Comparison of ENCODE assay signal across 15 cellular contexts in the genomic region with DNA sequence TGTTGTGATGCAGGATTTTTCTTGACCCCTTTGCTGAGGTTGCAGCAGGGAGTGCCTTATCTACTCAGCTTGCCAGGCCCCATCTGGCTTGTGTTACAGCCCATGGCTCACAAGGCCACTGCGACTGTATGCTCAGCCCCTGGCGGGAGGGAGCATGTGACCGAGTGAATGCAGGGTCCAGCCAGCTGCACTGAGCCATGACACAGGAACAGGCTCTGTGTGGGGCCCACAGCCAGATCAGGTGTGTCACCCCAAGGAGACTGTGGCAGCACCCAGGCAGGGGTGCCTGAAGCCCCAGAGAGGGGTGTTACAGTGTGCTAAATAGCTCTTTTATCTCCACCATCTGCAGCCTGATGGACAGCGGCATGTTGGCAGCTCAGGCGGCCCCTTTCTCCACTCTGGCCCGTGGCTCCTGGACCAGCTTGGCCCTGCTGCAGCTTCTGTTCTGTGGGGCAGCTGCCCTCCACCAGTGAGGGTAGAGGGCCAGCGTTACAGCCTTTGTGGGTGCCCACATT. TPM values are rescaled to one million over a fixed set of nuclear protein-coding genes. Genes with fewer than 3 reads are reported as not detected.
DNase-seq lines count a peak whose midpoint lies in the region; ATAC-seq, FAIRE-seq and TF ChIP-seq lines count a peak whose summit lies in the region.
"Had no signal": no experiment of that assay in that cellular context is flagged by ENCODE, and none has a peak within 500 bp of the region (broad histone marks: within the 10 kb centered on the region; RNA-seq: fewer than 3 reads in every experiment).

No MANE protein-coding gene starts in this region.

- in situ Hi-C loops in G401 (cut with HindIII; ENCODE audit: low sequenced_read_pairs) = no loop called here

- no peak overlapping the region for H3K9ac ChIP-seq in parathyroid adenoma

- no peak for TF ChIP-seq POLR2A in GM12892 (IDR thresholded peaks at IDR 0.05; ENCODE audit: low read depth, low read length)

- intact Hi-C loops in left ventricle myocardium superior (cut with micrococcal nuclease) = no loop called here

- H3K4me2 ChIP-seq in parathyroid adenoma (ENCODE audit: low read length) = no peak overlapping the region

- ATAC-seq in left ventricle myocardium superior = peak; percentile 72
- ATAC-seq in HG03565 (IDR thresholded peaks at IDR 0.05; ENCODE audit: unreplicated experiment) = no peak
- ATAC-seq in GM18870 (IDR thresholded peaks at IDR 0.05; ENCODE audit: unreplicated experiment) = no peak
- no peak for ATAC-seq in HG03571 (IDR thresholded peaks at IDR 0.05; ENCODE audit: unreplicated experiment)

- no peak for TF ChIP-seq CTCF in parathyroid adenoma (IDR thresholded peaks at IDR 0.05)

- H3K4me1 ChIP-seq in parathyroid adenoma = peaks cover 9% of the 10 kb centered on the region

- no peak overlapping the region for H3K4me3 ChIP-seq in parathyroid adenoma (ENCODE audit: low read depth, low read length)
- H3K4me3 ChIP-seq: Peyer's patch, thoracic aorta had no signal

- peak overlapping the region; percentile 73 for H2AFZ ChIP-seq in parathyroid adenoma

- no peaks in the 10 kb centered on the region for H3K9me3 ChIP-seq in parathyroid adenoma (ENCODE audit: control insufficient read depth, low read length)
- H3K9me3 ChIP-seq: Peyer's patch, thoracic aorta had no signal

- peak overlapping the region; percentile 22 for H3K27ac ChIP-seq in parathyroid adenoma
- H3K27ac ChIP-seq: brain microvascular endothelial cell, Peyer's patch, thoracic aorta had no signal

- H3K27me3 ChIP-seq in parathyroid adenoma (ENCODE audit: control insufficient read depth, insufficient read depth, low read length) = no peaks in the 10 kb centered on the region
- H3K27me3 ChIP-seq: brain microvascular endothelial cell, Peyer's patch had no signal

- DNase-seq in G401 (ENCODE audit: low spot score) (peak; percentile 15), amygdala (lab: John Stamatoyannopoulos, UW) (peak in 40 of 56 donors; percentile 10 to 75 (median 40)), left ventricle myocardium superior (peak; percentile 86), GM12892 (ENCODE audit: insufficient read length) (no peak)
- DNase-seq: activated T-cell treated with anti-CD3 and anti-CD28 coated beads, Interleukin-2, amount 50 U/mL, for 48 hours; brain microvascular endothelial cell; GF-D8; immature natural killer cell; NCI-H2171 had no signal

- FAIRE-seq in GM12892 (lab: Jason Lieb, UNC) = no peak

- H3K36me3 ChIP-seq in parathyroid adenoma (ENCODE audit: control insufficient read depth, insufficient read depth, low read length) = no peaks in the 10 kb centered on the region
- H3K36me3 ChIP-seq: brain microvascular endothelial cell, Peyer's patch, thoracic aorta had no signal

- H3K79me2 ChIP-seq in parathyroid adenoma = no peaks in the 10 kb centered on the region

RNA-seq across cellular contexts. Expression of gene PCBD1, which starts 2.6 kb away (rescaled TPM):
- total RNA-seq in G401 (2014; rRNA removed; shearing (Covaris generic)) = 65.8 and 115 TPM in 2 replicates
- 172 TPM for total RNA-seq in left ventricle myocardium superior
- 48.9 TPM for polyA plus RNA-seq in GM12892 (2012; ENCODE audit: missing spikeins)
